9 cellular contexts compared by ENCODE assay signal in genomic region chr17:927611-928461, GRCh38. TPM values are rescaled to one million over a fixed set of nuclear protein-coding genes. Genes with fewer than 3 reads are reported as not detected.
A peak's percentile ranks its signal among the peaks of the same experiment; 100 is the strongest.
DNase-seq lines count a peak whose midpoint lies in the region; ATAC-seq and TF ChIP-seq lines count a peak whose summit lies in the region.
"Had no signal": no experiment of that assay in that cellular context is flagged by ENCODE, and none has a peak within 500 bp of the region (broad histone marks: within the 10 kb centered on the region; RNA-seq: fewer than 3 reads in every experiment).

No MANE protein-coding gene starts in this region.

- no peak for TF ChIP-seq CTCF in gastroesophageal sphincter (IDR thresholded peaks at IDR 0.05)
- no peak for TF ChIP-seq CTCF in psoas muscle (IDR thresholded peaks at IDR 0.05)
- no peak for TF ChIP-seq CTCF in A673 (conservative IDR thresholded peaks at IDR 0.05; ENCODE audit: low read depth, low read length)

- peak; percentile 44 for ATAC-seq in gastroesophageal sphincter
- no peak for ATAC-seq in psoas muscle

- H3K4me3 ChIP-seq in SJSA1 (no peak overlapping the region), gastroesophageal sphincter (no peak overlapping the region), stomach smooth muscle (ENCODE audit: low read length in 2 of 2) (peak overlapping the region; percentile 54 to 55), psoas muscle (no peak overlapping the region), A673 (ENCODE audit: low read depth, low read length, poor library complexity, severe bottlenecking) (no peak overlapping the region)

- peak overlapping the region; percentile 33 to 42 for H3K9ac ChIP-seq in stomach smooth muscle (ENCODE audit: low read length in 2 of 2)

- intact Hi-C loops in psoas muscle (cut with DNase I) (no loop called here), A673 (cut with micrococcal nuclease; ENCODE audit: unreplicated experiment) (no loop called here)

- DNase-seq in HPDE6-E6E7 (ENCODE audit: extremely low spot score) (peak; percentile 74), SJSA1 (ENCODE audit: low read depth in 1 of 2, low spot score in 2 of 2) (peak; percentile 77 to 96), psoas muscle (no peak), A673 (ENCODE audit: low spot score) (no peak), superior temporal gyrus (ENCODE audit: extremely low spot score) (no peak)
- DNase-seq: activated T-cell treated with anti-CD3 and anti-CD28 coated beads, Interleukin-2, amount 50 U/mL, for 1 hour; NCI-H1694 treated with DMSO at 0.1 percent for 48 hours had no signal

- CTCF ChIA-PET in A673 (lab: Charles Lee), result no interaction called here

- H3K27ac ChIP-seq in SJSA1 (peak overlapping the region; percentile 69), gastroesophageal sphincter (peak overlapping the region in 3 of 4 donors; percentile 61 to 75 (median 65)), stomach smooth muscle (ENCODE audit: low read length) (peak overlapping the region; percentile 70), psoas muscle (no peak overlapping the region), A673 (ENCODE audit: low read depth, low read length, poor library complexity, severe bottlenecking) (no peak overlapping the region)

- POLR2A ChIA-PET in A673 (lab: Charles Lee; ENCODE audit: low non-redundant PET), result no interaction called here

- no peaks in the 10 kb centered on the region for H3K27me3 ChIP-seq in SJSA1 (replicated peaks)
- H3K27me3 ChIP-seq in gastroesophageal sphincter, result no peaks in the 10 kb centered on the region
- no peaks in the 10 kb centered on the region for H3K27me3 ChIP-seq in stomach smooth muscle (ENCODE audit: control insufficient read depth in 1 of 2, insufficient read depth in 2 of 2, low read length in 2 of 2)
- no peaks in the 10 kb centered on the region for H3K27me3 ChIP-seq in psoas muscle (ENCODE audit: insufficient read depth in 3 of 3, low read length in 2 of 3)
- H3K27me3 ChIP-seq in A673 (replicated peaks; ENCODE audit: insufficient read depth, low read depth, low read length, poor library complexity), result no peaks in the 10 kb centered on the region

- no peak for TF ChIP-seq POLR2A in gastroesophageal sphincter (IDR thresholded peaks at IDR 0.05)

- H3K36me3 ChIP-seq in SJSA1, result peaks cover 2% of the 10 kb centered on the region; the same call in 1 of the 2 replicates
- peaks cover 0 to 3% of the 10 kb centered on the region in 2 donors for H3K36me3 ChIP-seq in gastroesophageal sphincter
- no peaks in the 10 kb centered on the region for H3K36me3 ChIP-seq in stomach smooth muscle (ENCODE audit: control insufficient read depth in 2 of 2, insufficient read depth in 2 of 2, low read length in 2 of 2)
- no peaks in the 10 kb centered on the region for H3K36me3 ChIP-seq in psoas muscle (ENCODE audit: insufficient read depth in 1 of 2, low read depth in 1 of 2)
- no peaks in the 10 kb centered on the region for H3K36me3 ChIP-seq in A673 (ENCODE audit: insufficient read depth, low read length, poor library complexity, severe bottlenecking)

- WGBS in gastroesophageal sphincter (ENCODE audit: low coverage in 1 of 2), 2 donors, result 20 to 29% methylated on average over 12 to 13 of the region's 17 CpGs
- 81 to 84% (median 84%) methylated on average over 17 of the region's 17 CpGs for WGBS in psoas muscle, 3 donors

- no peak for TF ChIP-seq EP300 in gastroesophageal sphincter (IDR thresholded peaks at IDR 0.05)

- H3K9me3 ChIP-seq in SJSA1 (replicated peaks), result 0 out of 2 replicates have a peak, but pooled peaks cover 2% of the 10 kb centered on the region
- no peaks in the 10 kb centered on the region for H3K9me3 ChIP-seq in gastroesophageal sphincter
- H3K9me3 ChIP-seq in stomach smooth muscle (ENCODE audit: control insufficient read depth in 2 of 2, low read length in 2 of 2), result no peaks in the 10 kb centered on the region
- no peaks in the 10 kb centered on the region for H3K9me3 ChIP-seq in psoas muscle
- no peaks in the 10 kb centered on the region for H3K9me3 ChIP-seq in A673 (ENCODE audit: low read depth, low read length, poor library complexity, severe bottlenecking)

- BruUV-seq in A673 (replicated peaks; lab: Mats Ljungman, UMichigan), result no TSS peak

- H3K4me1 ChIP-seq in SJSA1 (replicated peaks), result peaks cover 40% of the 10 kb centered on the region
- peaks cover 0 to 41% (median 10%) of the 10 kb centered on the region in 3 donors for H3K4me1 ChIP-seq in gastroesophageal sphincter
- peaks cover 31% of the 10 kb centered on the region for H3K4me1 ChIP-seq in stomach smooth muscle (ENCODE audit: control insufficient read depth, insufficient read depth, low read length)
- H3K4me1 ChIP-seq in psoas muscle, result peaks cover 36% of the 10 kb centered on the region
- no peaks in the 10 kb centered on the region for H3K4me1 ChIP-seq in A673 (ENCODE audit: insufficient read depth, low read length, poor library complexity, severe bottlenecking)

RNA-seq across cellular contexts. Expression of gene NXN, which starts 51.7 kb away (rescaled TPM):
- total RNA-seq in SJSA1 (2014; rRNA removed; shearing (Covaris generic)), result 48.4 and 56.6 TPM in 2 replicates
- total RNA-seq in gastroesophageal sphincter, result 100 to 1,000 TPM in 1 of 4 donors, 10 to 100 TPM in 3; 39.6 to 103 (median 59.1) TPM
- total RNA-seq in psoas muscle, result 10 to 100 TPM; 72.8 to 79.4 (median 74.1) TPM
- polyA plus RNA-seq in psoas muscle, result 10 to 100 TPM; 33.4 to 92.5 (median 52.2) TPM
- 6.0 and 9.8 TPM in 2 replicates for total RNA-seq in A673 (2021)

Comparison
In these comparisons a context has a peak if more than half of its experiments do, and no peak if none do; other contexts are left out.
1. DNase-seq: peak in HPDE6-E6E7 (single experiment) and SJSA1 (2 of 2); none in psoas muscle (0 of 2), A673 (single experiment) and superior temporal gyrus (single experiment).
2. H3K27ac ChIP-seq: peak in SJSA1 (single experiment), gastroesophageal sphincter (3 of 4) and stomach smooth muscle (single experiment); none in psoas muscle (single experiment) and A673 (single experiment).
3. H3K4me3 ChIP-seq: peak in stomach smooth muscle (2 of 2); none in SJSA1 (single experiment), gastroesophageal sphincter (0 of 2), psoas muscle (single experiment) and A673 (single experiment).